Comparison of ENCODE assay signal across 17 cellular contexts in the genomic region with DNA sequence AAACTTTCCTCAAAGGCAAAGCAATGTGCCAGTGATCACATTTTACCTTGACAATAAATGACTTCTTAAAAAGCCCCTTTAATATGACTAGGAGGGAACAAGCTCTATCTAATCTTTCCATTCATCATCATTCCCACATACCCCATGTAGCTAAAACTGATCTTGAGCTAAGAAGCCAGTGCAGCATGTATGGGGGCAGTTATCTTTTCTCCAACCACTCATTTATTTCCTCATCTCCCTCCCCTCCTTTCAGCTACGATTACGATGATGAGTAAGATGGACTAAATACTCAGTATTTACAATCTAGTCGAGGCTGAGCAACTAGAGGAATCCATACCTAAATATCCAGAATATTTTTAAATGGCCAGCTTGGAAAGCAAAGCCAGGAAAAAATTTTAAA. TPM values are rescaled to one million over a fixed set of nuclear protein-coding genes. Genes with fewer than 3 reads are reported as not detected.
DNase-seq lines count a peak whose midpoint lies in the region; ATAC-seq, FAIRE-seq and TF ChIP-seq lines count a peak whose summit lies in the region.
"Had no signal": no experiment of that assay in that cellular context is flagged by ENCODE, and none has a peak within 500 bp of the region (broad histone marks: within the 10 kb centered on the region; RNA-seq: fewer than 3 reads in every experiment).

No MANE protein-coding gene starts in this region.

- no peak for ATAC-seq in HG02610 (IDR thresholded peaks at IDR 0.05; ENCODE audit: unreplicated experiment)
- ATAC-seq: esophagus mucosa; naive thymus-derived CD8-positive, alpha-beta T cell had no signal

- H3K4me3 ChIP-seq in keratinocyte (ENCODE audit: control insufficient read depth in 2 of 3, extremely low read depth in 1 of 3, insufficient read depth in 2 of 3, low read depth in 1 of 3, low read length in 3 of 3), result no peak overlapping the region
- no peak overlapping the region for H3K4me3 ChIP-seq in uterus
- H3K4me3 ChIP-seq: cardiac muscle cell, spleen had no signal

- peak overlapping the region; percentile 75 for H3K4me2 ChIP-seq in keratinocyte (ENCODE audit: control insufficient read depth, extremely low read depth, insufficient read depth, low read depth, low read length)

- dilution Hi-C loops in keratinocyte (cut with MboI; ENCODE audit: extremely low pct_ligation_motif_present, low sequenced_read_pairs), result no loop called here

- intact Hi-C loops in activated naive CD4-positive, alpha-beta T cell treated with anti-CD3 and anti-CD28 coated beads for 36 hours (cut with micrococcal nuclease), result no loop called here
- intact Hi-C loops in uterus (cut with DNase I; ENCODE audit: low total_unique reads), result no loop called here

- H3K9me3 ChIP-seq in keratinocyte (ENCODE audit: control insufficient read depth, low read depth, low read length), result no peaks in the 10 kb centered on the region
- H3K9me3 ChIP-seq in uterus, result no peaks in the 10 kb centered on the region
- H3K9me3 ChIP-seq: spleen had no signal

- peaks cover 82% of the 10 kb centered on the region for H3K79me2 ChIP-seq in keratinocyte (ENCODE audit: control insufficient read depth, insufficient read depth, low read length)

- no peak overlapping the region for H2AFZ ChIP-seq in keratinocyte (ENCODE audit: control insufficient read depth, low read length)

- H3K4me1 Mint-ChIP-seq in activated naive CD4-positive, alpha-beta T cell treated with anti-CD3 and anti-CD28 coated beads for 36 hours (ENCODE audit: low read depth), result peaks cover 62% of the 10 kb centered on the region
- H3K4me1 Mint-ChIP-seq in activated naive CD8-positive, alpha-beta T cell (ENCODE audit: low read depth), result peaks cover 72% of the 10 kb centered on the region

- DNase-seq in activated naive CD4-positive, alpha-beta T cell treated with anti-CD3 and anti-CD28 coated beads for 36 hours, result no peak
- DNase-seq in activated naive CD4-positive, alpha-beta T cell (lab: John Stamatoyannopoulos, UW), result no peak
- DNase-seq in keratinocyte (ENCODE audit: low read depth, low spot score), result no peak
- DNase-seq in uterus, result no peak
- no peak for DNase-seq in hepatic stellate cell (ENCODE audit: low spot score)
- no peak for DNase-seq in NCI-H526 treated with DMSO at 0.1 percent for 48 hours (lab: John Stamatoyannopoulos, UW)
- DNase-seq: DND-41; kidney; naive thymus-derived CD8-positive, alpha-beta T cell; NCI-H446; spleen had no signal

- H3K4me1 ChIP-seq in keratinocyte (ENCODE audit: control insufficient read depth, extremely low read depth, insufficient read depth, low read length) (peaks cover 29% of the 10 kb centered on the region), uterus (peaks cover 0 to 7% of the 10 kb centered on the region in 2 donors)

- FAIRE-seq in keratinocyte (lab: Jason Lieb, UNC), result no peak
- FAIRE-seq: GM18507, kidney, urothelium cell line had no signal

- peak overlapping the region; percentile 36 for H3K9ac ChIP-seq in keratinocyte (ENCODE audit: control insufficient read depth, extremely low read depth, insufficient read depth, low read length)

- peak overlapping the region; percentile 81 for H3K27ac ChIP-seq in keratinocyte (ENCODE audit: control insufficient read depth, insufficient read depth, low read length)
- peak overlapping the region; percentile 39 to 57 for H3K27ac ChIP-seq in uterus
- H3K27ac ChIP-seq: cardiac muscle cell, spleen had no signal

- H3K27me3 ChIP-seq in keratinocyte (ENCODE audit: control insufficient read depth, extremely low read depth, insufficient read depth, low read length), result no peaks in the 10 kb centered on the region
- no peaks in the 10 kb centered on the region for H3K27me3 ChIP-seq in uterus
- H3K27me3 ChIP-seq: cardiac muscle cell, spleen had no signal

- H4K20me1 ChIP-seq in keratinocyte (ENCODE audit: control insufficient read depth, extremely low read depth, insufficient read depth, low read length), result no peaks in the 10 kb centered on the region

- H3K36me3 ChIP-seq in keratinocyte (ENCODE audit: control insufficient read depth in 2 of 2, extremely low read depth in 1 of 2, insufficient read depth in 2 of 2, low read length in 2 of 2) (no peaks in the 10 kb centered on the region), uterus (no peaks in the 10 kb centered on the region)
- H3K36me3 ChIP-seq: cardiac muscle cell had no signal

- no peaks in the 10 kb centered on the region for H3K27me3 Mint-ChIP-seq in activated naive CD4-positive, alpha-beta T cell treated with anti-CD3 and anti-CD28 coated beads for 36 hours (ENCODE audit: low read depth)
- no peaks in the 10 kb centered on the region for H3K27me3 Mint-ChIP-seq in activated naive CD8-positive, alpha-beta T cell
- H3K27me3 Mint-ChIP-seq: naive thymus-derived CD8-positive, alpha-beta T cell had no signal

- H3K4me3 Mint-ChIP-seq in activated naive CD4-positive, alpha-beta T cell treated with anti-CD3 and anti-CD28 coated beads for 36 hours, result no peak overlapping the region
- H3K4me3 Mint-ChIP-seq in activated naive CD8-positive, alpha-beta T cell, result no peak overlapping the region
- H3K4me3 Mint-ChIP-seq: naive thymus-derived CD8-positive, alpha-beta T cell had no signal

- H3K9me3 Mint-ChIP-seq in activated naive CD4-positive, alpha-beta T cell treated with anti-CD3 and anti-CD28 coated beads for 36 hours, result no peaks in the 10 kb centered on the region
- H3K9me3 Mint-ChIP-seq in activated naive CD8-positive, alpha-beta T cell (ENCODE audit: low read depth), result no peaks in the 10 kb centered on the region
- H3K9me3 Mint-ChIP-seq: naive thymus-derived CD8-positive, alpha-beta T cell had no signal

- CTCF ChIA-PET in activated naive CD4-positive, alpha-beta T cell treated with anti-CD3 and anti-CD28 coated beads for 36 hours (lab: Charles Lee), result interaction anchor here (0.7 to 1.3 kb wide), 4 partner anchors 12 to 97 kb away, joined by 3 to 4 read pairs (median 3); no protein-coding TSS in a partner anchor

- no peaks in the 10 kb centered on the region for H3K36me3 Mint-ChIP-seq in activated naive CD4-positive, alpha-beta T cell treated with anti-CD3 and anti-CD28 coated beads for 36 hours (ENCODE audit: low read depth)
- H3K36me3 Mint-ChIP-seq in activated naive CD8-positive, alpha-beta T cell, result no peaks in the 10 kb centered on the region

- no peaks in the 10 kb centered on the region for H3K9me1 ChIP-seq in keratinocyte (ENCODE audit: control insufficient read depth, extremely low read depth, insufficient read depth, low read length)

- H3K27ac Mint-ChIP-seq in activated naive CD4-positive, alpha-beta T cell treated with anti-CD3 and anti-CD28 coated beads for 36 hours, result peak overlapping the region; percentile 6
- peak overlapping the region; percentile 66 for H3K27ac Mint-ChIP-seq in activated naive CD8-positive, alpha-beta T cell

- TF ChIP-seq CTCF in keratinocyte (optimal IDR thresholded peaks at IDR 0.05 in 1 of 3, IDR thresholded peaks at IDR 0.05 in 1 of 3, conservative IDR thresholded peaks at IDR 0.05 in 1 of 3; ENCODE audit: extremely low read depth in 1 of 3, insufficient read depth in 2 of 3, low read length in 3 of 3), result no peak
- TF ChIP-seq CTCF in uterus (IDR thresholded peaks at IDR 0.05), result no peak

- no peak for TF ChIP-seq POLR2A in uterus (IDR thresholded peaks at IDR 0.05)

RNA-seq across cellular contexts. Expression of gene PNO1, which starts 35.5 kb away (rescaled TPM):
- total RNA-seq in activated naive CD4-positive, alpha-beta T cell treated with anti-CD3 and anti-CD28 coated beads for 36 hours, result 10 to 100 TPM; 14.5 to 14.6 TPM
- 16.2 to 22.5 TPM (median 18.8 TPM) in 3 replicates for polyA plus RNA-seq in keratinocyte
- 36.7 TPM for polyA plus RNA-seq in keratinocyte (2011; ENCODE audit: low read depth)
- polyA plus RNA-seq in keratinocyte (2011; cell fraction: cytosol; rRNA removed), result 15.8 and 22.6 TPM in 2 replicates
- polyA plus RNA-seq in keratinocyte (2011; cell fraction: nucleus; rRNA removed), result 11.1 and 13.6 TPM in 2 replicates
- polyA plus RNA-seq in keratinocyte (2012; ENCODE audit: low replicate concordance), result 19.1 and 21.6 TPM in 2 replicates
- 2.7 to 7.1 TPM (median 3.4 TPM) in 3 replicates for polyA minus RNA-seq in keratinocyte
- 5.6 TPM for polyA minus RNA-seq in keratinocyte (2011; cell fraction: cytosol; rRNA and poly(A)+ RNA removed)
- 3.2 and 3.5 TPM in 2 replicates for polyA minus RNA-seq in keratinocyte (2011; cell fraction: nucleus; rRNA and poly(A)+ RNA removed)
- 10 to 100 TPM in 2 of 4 donors, 1 to 10 TPM in 2; 7.6 to 15.8 (median 12.2) TPM for total RNA-seq in uterus

RNA-seq across cellular contexts. Expression of gene PPP3R1, which starts 59.2 kb away (rescaled TPM):
- total RNA-seq in activated naive CD4-positive, alpha-beta T cell treated with anti-CD3 and anti-CD28 coated beads for 36 hours, result 10 to 100 TPM; 61.3 to 63.5 TPM
- polyA plus RNA-seq in keratinocyte, result 10.1 to 28.5 TPM (median 21.6 TPM) in 3 replicates
- 36.9 TPM for polyA plus RNA-seq in keratinocyte (2011; ENCODE audit: low read depth)
- polyA plus RNA-seq in keratinocyte (2011; cell fraction: cytosol; rRNA removed), result 14.2 and 29.6 TPM in 2 replicates
- 15.9 and 20.8 TPM in 2 replicates for polyA plus RNA-seq in keratinocyte (2011; cell fraction: nucleus; rRNA removed)
- 29.9 and 37.5 TPM in 2 replicates for polyA plus RNA-seq in keratinocyte (2012; ENCODE audit: low replicate concordance)
- polyA minus RNA-seq in keratinocyte, result 5.2 to 31.0 TPM (median 12.3 TPM) in 3 replicates
- polyA minus RNA-seq in keratinocyte (2011; cell fraction: cytosol; rRNA and poly(A)+ RNA removed), result 22.6 TPM
- polyA minus RNA-seq in keratinocyte (2011; cell fraction: nucleus; rRNA and poly(A)+ RNA removed), result 13.1 and 22.5 TPM in 2 replicates
- total RNA-seq in uterus, result 10 to 100 TPM in 3 of 4 donors, 1 to 10 TPM in 1; 9.7 to 67.9 (median 56.0) TPM
